2 cellular contexts compared by ENCODE assay signal in genomic region chr11:98566978-98567377, GRCh38.
TF ChIP-seq lines count a peak whose summit lies in the region.

No MANE protein-coding gene starts in this region.

TF ChIP-seq in GM23338, 12 proteins besides CTCF, POLR2A, EP300 and RAD21 (continued from another document):
- TF ChIP-seq ZNF462 (CRISPR knock-in tag; IDR thresholded peaks at IDR 0.05) (no peak), JUNB (IDR thresholded peaks at IDR 0.05; ENCODE audit: unreplicated experiment) (no peak), REST (IDR thresholded peaks at IDR 0.05; ENCODE audit: unreplicated experiment) (no peak), ETS1 (IDR thresholded peaks at IDR 0.05) (no peak), STAT1 (IDR thresholded peaks at IDR 0.05; ENCODE audit: unreplicated experiment) (no peak), POLR2AphosphoS5 (IDR thresholded peaks at IDR 0.05; ENCODE audit: low read depth) (no peak), EZH2phosphoT487 (IDR thresholded peaks at IDR 0.05; ENCODE audit: unreplicated experiment) (no peak), ZNF331 (CRISPR knock-in tag; IDR thresholded peaks at IDR 0.05; ENCODE audit: low read depth) (no peak), ZNF114 (CRISPR knock-in tag; IDR thresholded peaks at IDR 0.05) (no peak)

TF ChIP-seq in H1, 55 proteins besides CTCF, POLR2A, EP300 and RAD21 (continued from another document):
- no peak for TF ChIP-seq KDM4A (IDR thresholded peaks at IDR 0.05; ENCODE audit: low read depth, low read length, severe bottlenecking)
